Comparison of ENCODE assay signal across 1 cellular context in genomic region chr1:107058245-107059032, GRCh38.
TF ChIP-seq lines count a peak whose summit lies in the region.

No MANE protein-coding gene starts in this region.

TF ChIP-seq in WTC11, 78 proteins besides CTCF, POLR2A, EP300 and RAD21 (continued from another document):
- TF ChIP-seq ZNF532 (CRISPR knock-in tag; IDR thresholded peaks at IDR 0.05; ENCODE audit: borderline replicate concordance) = no peak
- TF ChIP-seq PRDM15 (CRISPR knock-in tag; IDR thresholded peaks at IDR 0.05) = no peak
- TF ChIP-seq OVOL2 (CRISPR knock-in tag; IDR thresholded peaks at IDR 0.05; ENCODE audit: borderline replicate concordance) = no peak
